ENCODE assay signal across 8 cellular contexts in genomic region chr1:146938242-146938902, GRCh38. TPM values are rescaled to one million over a fixed set of nuclear protein-coding genes. Genes with fewer than 3 reads are reported as not detected.
DNase-seq lines count a peak whose midpoint lies in the region; TF ChIP-seq lines count a peak whose summit lies in the region.
"Not testable (repeated sequence)": the region's sequence is repeated elsewhere in the genome, so short reads cannot be mapped to it uniquely, and the experiment has no call there.

TSS of gene NBPF12 (plus strand) at chr1:146938324. CDS start at chr1:146960144, 21,820 bp downstream.

- not testable (repeated sequence) for H3K36me3 ChIP-seq in SK-N-MC (ENCODE audit: insufficient read depth, low read length); neuronal stem cell (replicated peaks in 1 of 2; ENCODE audit: control insufficient read depth in 2 of 2, insufficient read depth in 2 of 2, low read length in 2 of 2); stomach

- H4K8ac ChIP-seq in neuronal stem cell (ENCODE audit: low read depth, low read length), result not testable (repeated sequence)

- not testable (repeated sequence) for H3K36me3 Mint-ChIP-seq in HFFc6 (ENCODE audit: low read depth)

- peak within 1 kb of the TSS; percentile 80 for H2AFZ ChIP-seq in neuronal stem cell (ENCODE audit: low read length)

- peak within 1 kb of the TSS; percentile 81 for H3K4me3 ChIP-seq in SK-N-MC
- H3K4me3 ChIP-seq in neuronal stem cell (ENCODE audit: low read length in 2 of 2), result peak within 1 kb of the TSS; percentile 52 to 91
- H3K4me3 ChIP-seq in stomach, result peak within 1 kb of the TSS; percentile 78 to 85 (median 81)

- TF ChIP-seq POLR2A in stomach (IDR thresholded peaks at IDR 0.05), result not testable (repeated sequence)

- H3K18ac ChIP-seq in neuronal stem cell (ENCODE audit: low read length), result peak within 1 kb of the TSS; percentile 15

- WGBS in neuronal stem cell (ENCODE audit: extremely low coverage in 2 of 2, insufficient read length in 2 of 2, insufficient replicate concordance in 1 of 2), 2 donors, result no CpG with 5 or more reads among the region's 61 CpGs
- 0 to 1% (median 0%) methylated on average over 29 to 56 of the region's 61 CpGs for WGBS in stomach, 5 donors

- not testable (repeated sequence) for H3K27me3 Mint-ChIP-seq in HFFc6 (ENCODE audit: insufficient read depth)

- TF ChIP-seq CTCF in HFFc6 (IDR thresholded peaks at IDR 0.05); stomach (IDR thresholded peaks at IDR 0.05): not testable (repeated sequence)

- not testable (repeated sequence) for H2BK12ac ChIP-seq in neuronal stem cell (ENCODE audit: low read length)

- not testable (repeated sequence) for H3K79me1 ChIP-seq in neuronal stem cell (ENCODE audit: low read depth, low read length)

- not testable (repeated sequence) for H2BK15ac ChIP-seq in neuronal stem cell (ENCODE audit: low read length)

- H3K4ac ChIP-seq in neuronal stem cell (ENCODE audit: low read length), result not testable (repeated sequence)

- not testable (repeated sequence) for H2AK5ac ChIP-seq in neuronal stem cell (ENCODE audit: low read depth, low read length)

- peaks cover 11% of the 10 kb centered on the region for H3K4me1 Mint-ChIP-seq in HFFc6 (ENCODE audit: low read depth)

- peak within 1 kb of the TSS; percentile 95 for H3K4me3 Mint-ChIP-seq in HFFc6

- H3K9me3 ChIP-seq in SK-N-MC (ENCODE audit: low read depth, low read length); neuronal stem cell (replicated peaks in 1 of 2; ENCODE audit: control insufficient read depth in 2 of 2, insufficient read depth in 1 of 2, low read depth in 1 of 2, low read length in 2 of 2); stomach: not testable (repeated sequence)

- DNase-seq in GDM1 (lab: John Stamatoyannopoulos, UW) (peak; percentile 74), HFFc6 (peak; percentile 65), NCI-H1048 (lab: John Stamatoyannopoulos, UW) (peak; percentile 46), foreskin melanocyte (peak; percentile 73), neuronal stem cell (ENCODE audit: low spot score) (peak; percentile 47), stomach (peak; percentile 82)
- DNase-seq in SK-N-MC (ENCODE audit: low read depth, low spot score), result not testable (repeated sequence)
- DNase-seq in activated gamma-delta T cell treated with anti-CD3 and anti-CD28 coated beads, Interleukin-2, amount 50 U/mL, for 16 hours (ENCODE audit: low read depth), result peak; percentile 58

- H3K27me3 ChIP-seq in neuronal stem cell (ENCODE audit: control insufficient read depth in 3 of 3, insufficient read depth in 3 of 3, low read depth in 1 of 3, low read length in 3 of 3); stomach: not testable (repeated sequence)

- peak within 1 kb of the TSS; percentile 40 for H3K4me2 ChIP-seq in neuronal stem cell (ENCODE audit: insufficient read depth, low read length, poor library complexity, severe bottlenecking)

- H3K27ac ChIP-seq in SK-N-MC; neuronal stem cell (replicated peaks; ENCODE audit: low read length): not testable (repeated sequence)
- H3K27ac ChIP-seq in stomach, result peak within 1 kb of the TSS; percentile 71 to 92 (median 91)

- peak within 1 kb of the TSS; percentile 71 for H3K9ac ChIP-seq in SK-N-MC (ENCODE audit: insufficient read length)
- not testable (repeated sequence) for H3K9ac ChIP-seq in neuronal stem cell (ENCODE audit: low read depth, low read length, poor library complexity)

- H3K27ac Mint-ChIP-seq in HFFc6, result peak within 1 kb of the TSS; percentile 93

- H3K23ac ChIP-seq in neuronal stem cell (ENCODE audit: low read depth, low read length, poor library complexity), result not testable (repeated sequence)

- H3K4me1 ChIP-seq in neuronal stem cell (ENCODE audit: control insufficient read depth in 2 of 2, insufficient read depth in 1 of 2, low read depth in 1 of 2, low read length in 2 of 2), result not testable (repeated sequence)
- H3K4me1 ChIP-seq in stomach, result peaks cover 0 to 11% (median 2%) of the 10 kb centered on the region in 4 donors

- H4K91ac ChIP-seq in neuronal stem cell (ENCODE audit: low read depth, low read length, poor library complexity), result not testable (repeated sequence)

- H3K9me3 Mint-ChIP-seq in HFFc6, result not testable (repeated sequence)

- intact Hi-C loops in stomach (cut with DNase I; ENCODE audit: low total_unique reads), result not testable (repeated sequence)

- H3K14ac ChIP-seq in neuronal stem cell (ENCODE audit: low read length), result not testable (repeated sequence)

- TF ChIP-seq EP300 in stomach (IDR thresholded peaks at IDR 0.05), result not testable (repeated sequence)

- H2BK5ac ChIP-seq in neuronal stem cell (ENCODE audit: low read length), result not testable (repeated sequence)

- H2BK120ac ChIP-seq in neuronal stem cell (ENCODE audit: low read depth, low read length), result not testable (repeated sequence)

RNA-seq across cellular contexts. Expression of gene NBPF12, which starts in this region (rescaled TPM):
- 1 to 10 TPM; 3.1 to 4.3 (median 3.4) TPM for total RNA-seq in HFFc6 (2021; fragmentation: NEBNext Ultra II Directional; extraction: Animal tissue kit (Norgen Biotek cat#: 25700))
- 4.1 TPM for polyA plus RNA-seq in neuronal stem cell (2013, experiment 1 of 2)
- polyA plus RNA-seq in neuronal stem cell (2013, experiment 2 of 2), result 3.8 TPM
- 100 to 1,000 TPM in 1 of 5 donors, 10 to 100 TPM in 4; 20.0 to 217 (median 34.2) TPM for total RNA-seq in stomach
- polyA plus RNA-seq in stomach, result 10 to 100 TPM in 2 of 3 donors, 1 to 10 TPM in 1; 6.0 to 26.1 (median 18.3) TPM
